ENCODE assay signal across 8 cellular contexts in genomic region chr9:99103909-99104458, GRCh38. TPM values are rescaled to one million over a fixed set of nuclear protein-coding genes. Genes with fewer than 3 reads are reported as not detected.
A peak's percentile ranks its signal among the peaks of the same experiment; 100 is the strongest.
DNase-seq lines count a peak whose midpoint lies in the region; ATAC-seq and TF ChIP-seq lines count a peak whose summit lies in the region.

No MANE protein-coding gene starts in this region.

- no peak for TF ChIP-seq CTCF in nephron progenitor cell (IDR thresholded peaks at IDR 0.05)

- peak overlapping the region; percentile 88 to 94 for H3K4me3 ChIP-seq in esophagus (ENCODE audit: low read depth in 1 of 2, low read length in 2 of 2)

- no peak for ATAC-seq in T-cell (replicated peaks in 1 of 4)
- ATAC-seq in GM18517 (IDR thresholded peaks at IDR 0.05; ENCODE audit: unreplicated experiment): no peak
- no peak for ATAC-seq in GM21447 (IDR thresholded peaks at IDR 0.05; ENCODE audit: unreplicated experiment)

- H3K27ac ChIP-seq in esophagus (ENCODE audit: low read depth in 2 of 2, low read length in 1 of 2): peak overlapping the region; percentile 78 to 96

- H3K36me3 ChIP-seq in ES-I3 (ENCODE audit: insufficient read depth, low read length) (no peaks in the 10 kb centered on the region), esophagus (ENCODE audit: control insufficient read depth in 2 of 2, insufficient read depth in 2 of 2, low read length in 1 of 2) (no peaks in the 10 kb centered on the region)

- H3K4me1 Mint-ChIP-seq in T-cell (peaks cover 52 to 68% (median 60%) of the 10 kb centered on the region in 3 donors), nephron progenitor cell (peaks cover 49% of the 10 kb centered on the region)

- WGBS in esophagus, 2 donors: 7 to 13% methylated on average over 14 of the region's 14 CpGs

- H3K4me3 Mint-ChIP-seq in T-cell: peak overlapping the region; percentile 90 to 94 (median 92)
- peak overlapping the region; percentile 86 for H3K4me3 Mint-ChIP-seq in nephron progenitor cell

- POLR2A ChIA-PET in T-cell (lab: Charles Lee): interaction anchor here (1.0 to 1.7 kb wide), 4 partner anchors 9 to 46 kb away, joined by 3 to 11 read pairs (median 4); no protein-coding TSS in a partner anchor

- no peaks in the 10 kb centered on the region for H3K27me3 ChIP-seq in esophagus (ENCODE audit: control insufficient read depth in 1 of 2, insufficient read depth in 2 of 2, low read length in 2 of 2)

- H3K9me3 Mint-ChIP-seq in T-cell: peaks cover 0 to 10% (median 0%) of the 10 kb centered on the region in 3 donors
- peaks cover 17% of the 10 kb centered on the region for H3K9me3 Mint-ChIP-seq in nephron progenitor cell

- CTCF ChIA-PET in T-cell (lab: Charles Lee): interaction anchor here (0.6 to 2.6 kb wide), 11 partner anchors 9 to 129 kb away, joined by 3 to 8 read pairs (median 3); no protein-coding TSS in a partner anchor

- H3K9me3 ChIP-seq in ES-I3 (ENCODE audit: control insufficient read depth, insufficient read depth, low read length) (no peaks in the 10 kb centered on the region), esophagus (ENCODE audit: control insufficient read depth in 2 of 2, insufficient read depth in 1 of 2, low read depth in 1 of 2, low read length in 1 of 2) (no peaks in the 10 kb centered on the region)

- H3K4me1 ChIP-seq in ES-I3 (ENCODE audit: insufficient read depth, low read length): peaks cover 10% of the 10 kb centered on the region
- H3K4me1 ChIP-seq in esophagus (ENCODE audit: control insufficient read depth in 2 of 2, insufficient read depth in 2 of 2, low read length in 1 of 2): no peaks in the 10 kb centered on the region

- H3K27me3 Mint-ChIP-seq in T-cell (no peaks in the 10 kb centered on the region), nephron progenitor cell (ENCODE audit: low read depth, poor library complexity) (no peaks in the 10 kb centered on the region)

- peak in 6 of 34 experiments; percentile 1 to 28 (median 11) for DNase-seq in T-cell
- no peak for DNase-seq in nephron progenitor cell
- DNase-seq in NCI-H1105 (lab: John Stamatoyannopoulos, UW): no peak
- DNase-seq in DMS79 treated with DMSO at 0.1 percent for 48 hours (lab: John Stamatoyannopoulos, UW): no peak

- H3K9ac ChIP-seq in ES-I3 (ENCODE audit: low read depth, low read length): peak overlapping the region; percentile 70; the same call in 1 of the 2 replicates

- H3K27ac Mint-ChIP-seq in T-cell (peak overlapping the region; percentile 95 to 97), nephron progenitor cell (peak overlapping the region; percentile 2)

- no peaks in the 10 kb centered on the region for H3K36me3 Mint-ChIP-seq in T-cell
- peaks cover 14% of the 10 kb centered on the region for H3K36me3 Mint-ChIP-seq in nephron progenitor cell (ENCODE audit: low read depth)

RNA-seq across cellular contexts. Expression of gene TGFBR1, which starts 0.9 kb away (rescaled TPM):
- total RNA-seq in T-cell: 10 to 100 TPM; 22.3 to 36.9 (median 31.7) TPM
- 1 to 10 TPM; 6.6 TPM for polyA plus RNA-seq in esophagus
